ENCODE assay signal across 1 cellular context in the genomic region with DNA sequence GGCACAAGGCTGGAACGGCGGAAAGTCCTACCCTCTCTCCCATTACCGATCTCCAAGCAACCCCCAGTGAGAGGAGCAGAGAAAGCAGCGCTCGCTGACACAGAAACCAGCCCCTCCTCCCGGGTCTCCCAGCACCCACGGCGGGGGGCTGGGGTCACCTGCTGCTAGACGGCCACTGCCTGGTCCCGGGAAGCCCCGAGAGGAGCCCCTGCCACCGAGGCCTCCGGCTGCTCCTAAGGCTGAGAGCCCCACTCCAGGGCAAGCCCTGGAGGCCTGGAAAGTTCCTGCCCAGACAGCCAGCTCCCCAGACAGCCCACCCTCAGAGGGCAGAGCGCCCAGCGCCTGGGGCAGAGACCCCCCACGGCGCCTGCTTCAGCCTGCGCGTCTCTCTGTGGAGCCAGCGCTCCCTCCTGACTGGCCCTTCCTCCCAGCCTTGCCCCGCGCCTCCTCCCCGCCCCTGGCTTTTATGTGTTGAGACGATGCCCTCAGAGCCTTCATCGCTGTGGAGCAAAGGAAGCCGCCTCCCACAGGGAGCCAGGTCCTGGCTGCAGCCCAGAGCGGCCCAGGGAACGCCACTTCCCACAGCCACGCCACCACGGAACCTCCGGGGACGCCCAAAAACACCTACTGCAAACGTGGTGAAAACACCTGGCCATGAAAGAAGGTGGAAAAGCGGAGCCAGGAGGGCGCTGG.
TF ChIP-seq lines count a peak whose summit lies in the region.

No MANE protein-coding gene starts in this region.

TF ChIP-seq in IMR-90, 13 proteins besides CTCF, POLR2A, EP300 and RAD21:
- TF ChIP-seq NFE2L2 (IDR thresholded peaks at IDR 0.05; ENCODE audit: low read depth, low read length) (no peak), CHD1 (IDR thresholded peaks at IDR 0.05; ENCODE audit: low read depth, low read length) (no peak), FOS (IDR thresholded peaks at IDR 0.05; ENCODE audit: low read depth, low read length) (no peak), BHLHE40 (IDR thresholded peaks at IDR 0.05; ENCODE audit: low read depth, low read length) (no peak), MAZ (IDR thresholded peaks at IDR 0.05; ENCODE audit: borderline replicate concordance, low read depth, low read length) (no peak), RFX5 (IDR thresholded peaks at IDR 0.05; ENCODE audit: low read depth, low read length) (no peak), MXI1 (IDR thresholded peaks at IDR 0.05; ENCODE audit: borderline replicate concordance, low read depth, low read length) (no peak), SMC3 (IDR thresholded peaks at IDR 0.05; ENCODE audit: low read depth, low read length) (no peak), RCOR1 (IDR thresholded peaks at IDR 0.05; ENCODE audit: insufficient replicate concordance, low read length) (no peak), ELK1 (IDR thresholded peaks at IDR 0.05; ENCODE audit: borderline replicate concordance, low read depth, low read length) (no peak), MAFK (IDR thresholded peaks at IDR 0.05; ENCODE audit: low read depth, low read length) (no peak), CEBPB (IDR thresholded peaks at IDR 0.05; ENCODE audit: low read depth, low read length) (no peak)
- TF ChIP-seq, protein P1, sequence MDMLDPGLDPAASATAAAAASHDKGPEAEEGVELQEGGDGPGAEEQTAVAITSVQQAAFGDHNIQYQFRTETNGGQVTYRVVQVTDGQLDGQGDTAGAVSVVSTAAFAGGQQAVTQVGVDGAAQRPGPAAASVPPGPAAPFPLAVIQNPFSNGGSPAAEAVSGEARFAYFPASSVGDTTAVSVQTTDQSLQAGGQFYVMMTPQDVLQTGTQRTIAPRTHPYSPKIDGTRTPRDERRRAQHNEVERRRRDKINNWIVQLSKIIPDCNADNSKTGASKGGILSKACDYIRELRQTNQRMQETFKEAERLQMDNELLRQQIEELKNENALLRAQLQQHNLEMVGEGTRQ (IDR thresholded peaks at IDR 0.05; ENCODE audit: low read depth, low read length), result no peak
